ENCODE assay signal across 9 cellular contexts in the genomic region with DNA sequence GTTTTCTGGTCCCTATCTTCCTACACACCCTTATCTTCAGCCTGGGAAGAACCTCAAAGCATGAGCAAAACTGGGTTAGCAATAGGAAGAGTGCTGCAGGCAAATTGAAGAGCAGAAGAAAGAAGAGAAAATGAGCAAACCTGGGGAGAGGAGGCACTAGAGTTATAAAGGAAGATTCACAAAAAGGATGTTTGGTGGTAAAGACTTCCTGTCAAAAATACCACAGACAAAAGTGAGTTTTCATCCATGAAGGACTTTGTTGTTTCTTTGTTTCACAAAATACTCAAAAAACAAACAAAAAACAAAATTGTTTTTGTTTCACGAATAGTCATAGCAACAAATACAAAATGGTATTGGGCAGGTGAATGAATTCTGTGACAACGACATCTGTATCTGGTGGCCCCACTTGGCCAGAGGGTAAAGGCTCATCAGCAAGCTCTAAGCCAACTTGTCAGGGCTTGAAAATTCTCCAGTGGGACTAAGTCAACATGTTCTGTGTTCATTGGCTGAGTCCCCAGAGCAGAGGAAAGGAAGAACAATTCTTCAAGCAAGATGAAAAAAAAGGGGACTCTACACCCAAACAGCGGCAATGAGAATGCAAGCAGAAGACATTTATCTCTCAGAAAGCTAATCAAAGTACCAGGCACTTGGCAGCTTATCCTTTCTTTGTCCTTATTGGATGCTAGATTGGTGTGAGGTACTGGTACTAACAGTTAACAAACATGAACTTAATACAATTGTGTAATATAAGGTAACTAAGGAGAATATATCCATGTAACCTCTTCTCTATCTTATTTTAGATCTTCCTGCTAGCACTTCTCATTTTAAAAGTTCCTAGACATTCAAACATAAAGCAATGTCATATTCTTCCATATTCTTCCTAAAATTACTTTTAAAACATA. TPM values are rescaled to one million over a fixed set of nuclear protein-coding genes. Genes with fewer than 3 reads are reported as not detected.
DNase-seq lines count a peak whose midpoint lies in the region; ATAC-seq, FAIRE-seq and TF ChIP-seq lines count a peak whose summit lies in the region.
"Had no signal": no experiment of that assay in that cellular context is flagged by ENCODE, and none has a peak within 500 bp of the region (broad histone marks: within the 10 kb centered on the region; RNA-seq: fewer than 3 reads in every experiment).

No MANE protein-coding gene starts in this region.

- H3K27ac ChIP-seq in prostate gland: no peak overlapping the region

- no peaks in the 10 kb centered on the region for H3K36me3 ChIP-seq in prostate gland
- H3K36me3 ChIP-seq: gastroesophageal sphincter had no signal

- no peaks in the 10 kb centered on the region for H3K9me3 ChIP-seq in prostate gland
- H3K9me3 ChIP-seq: gastroesophageal sphincter had no signal

- H3K27me3 ChIP-seq in prostate gland (replicated peaks; ENCODE audit: insufficient read depth): no peaks in the 10 kb centered on the region
- H3K27me3 ChIP-seq: gastroesophageal sphincter had no signal

- TF ChIP-seq POLR2A in prostate gland (IDR thresholded peaks at IDR 0.05) (no peak), lower leg skin (IDR thresholded peaks at IDR 0.05) (no peak)

- no peak overlapping the region for H3K4me3 ChIP-seq in choroid plexus epithelial cell (ENCODE audit: low read depth, low read length)
- no peak overlapping the region for H3K4me3 ChIP-seq in prostate gland
- H3K4me3 ChIP-seq in lower leg skin (ENCODE audit: low read depth, poor library complexity, severe bottlenecking): no peak overlapping the region
- H3K4me3 ChIP-seq: gastroesophageal sphincter had no signal

- no peaks in the 10 kb centered on the region for H3K4me1 ChIP-seq in prostate gland (replicated peaks)

- peak; percentile 77 for FAIRE-seq in GM19239 (lab: Jason Lieb, UNC)

- intact Hi-C loops in prostate gland (cut with DNase I): no loop called here
- intact Hi-C loops in lower leg skin (cut with DNase I; ENCODE audit: low total_unique reads): no loop called here

- 16% methylated on average over 3 of the region's 3 CpGs for WGBS in prostate gland
- WGBS in lower leg skin, 2 donors: 20 to 33% methylated on average over 3 of the region's 3 CpGs

- DNase-seq in GM19239 (ENCODE audit: insufficient read length, low spot score): no peak
- peak; percentile 2 for DNase-seq in NCI-H2029 treated with DMSO at 0.1 percent for 48 hours (lab: John Stamatoyannopoulos, UW)
- peak; percentile 53 for DNase-seq in choroid plexus epithelial cell (ENCODE audit: low read depth)
- peak; percentile 27 for DNase-seq in prostate gland (ENCODE audit: low spot score)
- DNase-seq in lower leg skin (ENCODE audit: low spot score in 2 of 2): no peak
- no peak for DNase-seq in GM13977 (ENCODE audit: low spot score)
- DNase-seq: naive B cell had no signal

- in situ Hi-C loops in GM13977 (cut with MboI; ENCODE audit: low pct_unique_long_range_greater_than_20kb, low sequenced_read_pairs, unreplicated experiment): no loop called here

- TF ChIP-seq CTCF in choroid plexus epithelial cell (conservative IDR thresholded peaks at IDR 0.05; ENCODE audit: low read depth, low read length) (no peak), prostate gland (IDR thresholded peaks at IDR 0.05) (no peak), lower leg skin (IDR thresholded peaks at IDR 0.05) (no peak), GM13977 (IDR thresholded peaks at IDR 0.05; ENCODE audit: extremely low read depth, insufficient read depth, missing control alignments) (no peak)

- no peak for ATAC-seq in HG03439 (IDR thresholded peaks at IDR 0.05; ENCODE audit: unreplicated experiment)
- ATAC-seq: gastroesophageal sphincter had no signal

RNA-seq across cellular contexts. Expression of a gene that starts 9.7 kb away (rescaled TPM):
- 10 to 100 TPM in 1 of 2 donors, 1 to 10 TPM in 1; 8.3 to 55.7 TPM for total RNA-seq in prostate gland
- total RNA-seq in lower leg skin: 1 to 10 TPM; 1.9 to 6.3 (median 2.9) TPM

Comparison
In these comparisons a context has a peak if more than half of its experiments do, and no peak if none do; other contexts are left out.
1. DNase-seq: peak in NCI-H2029 treated with DMSO at 0.1 percent for 48 hours (single experiment), choroid plexus epithelial cell (single experiment) and prostate gland (single experiment); none in GM19239 (single experiment), lower leg skin (0 of 2) and GM13977 (single experiment).